ENCODE assay signal across 23 cellular contexts in genomic region chr1:171798760-171799159, GRCh38.
"Had no signal": no experiment of that assay in that cellular context is flagged by ENCODE, and none has a peak within 500 bp of the region (broad histone marks: within the 10 kb centered on the region; RNA-seq: fewer than 3 reads in every experiment).

No MANE protein-coding gene starts in this region.

- DNase-seq: activated CD4-positive, alpha-beta T cell treated with anti-CD3 and anti-CD28 coated beads, Interleukin-2, amount 10 ng/mL, durations not matched to agents 7 days and 5 days; activated CD8-positive, alpha-beta T cell treated with anti-CD3 and anti-CD28 coated beads for 36 hours; activated naive CD4-positive, alpha-beta T cell; activated T-cell treated with anti-CD3 and anti-CD28 coated beads, Interleukin-2, amount 50 U/mL, for 1 hour; central memory CD4-positive, alpha-beta T cell; dermis blood vessel endothelial cell; effector CD8-positive, alpha-beta T cell; gastrocnemius medialis; hypothalamus; islet precursor cell; left cardiac atrium; naive thymus-derived CD4-positive, alpha-beta T cell; spleen; stimulated activated CD4-positive, alpha-beta T cell treated with anti-CD3 and anti-CD28 coated beads, Interleukin-4, amount 100 ng/mL, for 1 hour; stimulated activated naive CD4-positive, alpha-beta T cell treated with Interleukin-2 at 50 U/mL for 16 hours; tibial artery had no signal

- H3K27me3 ChIP-seq: gastrocnemius medialis, spleen, tibial artery had no signal

- H3K9me3 Mint-ChIP-seq: activated CD8-positive, alpha-beta T cell treated with anti-CD3 and anti-CD28 coated beads for 36 hours; activated T-helper 2 cell treated with anti-CD3 and anti-CD28 coated beads, Interferon-gamma antibody, Interleukin-2, Interleukin-4, amounts not matched to agents 10 μg/mL and 5 μg/mL and 100 μg/mL, durations not matched to agents 14 hours and 24 hours and 36 hours had no signal

- H3K9me3 ChIP-seq: gastrocnemius medialis, spleen, tibial artery had no signal

- H3K27me3 Mint-ChIP-seq: activated CD4-positive, alpha-beta T cell treated with anti-CD3 and anti-CD28 coated beads, Interleukin-2, amount 10 ng/mL, durations not matched to agents 7 days and 5 days; activated CD8-positive, alpha-beta T cell treated with anti-CD3 and anti-CD28 coated beads for 36 hours; activated naive CD8-positive, alpha-beta T cell; naive thymus-derived CD4-positive, alpha-beta T cell; progenitor cell of endocrine pancreas had no signal

- H3K4me3 Mint-ChIP-seq: activated CD4-positive, alpha-beta T cell treated with anti-CD3 and anti-CD28 coated beads, Interleukin-2, amount 10 ng/mL, durations not matched to agents 7 days and 5 days; activated CD8-positive, alpha-beta T cell treated with anti-CD3 and anti-CD28 coated beads for 36 hours; activated naive CD8-positive, alpha-beta T cell; naive thymus-derived CD4-positive, alpha-beta T cell had no signal

- H3K27ac Mint-ChIP-seq: activated CD4-positive, alpha-beta T cell treated with anti-CD3 and anti-CD28 coated beads, Interleukin-2, amount 10 ng/mL, durations not matched to agents 7 days and 5 days; activated CD8-positive, alpha-beta T cell treated with anti-CD3 and anti-CD28 coated beads for 36 hours; activated naive CD8-positive, alpha-beta T cell; progenitor cell of endocrine pancreas had no signal

- H3K4me1 ChIP-seq: tibial artery had no signal

- H3K4me3 ChIP-seq: gastrocnemius medialis, spleen, tibial artery had no signal

- ATAC-seq: activated CD4-positive, CD25-positive, alpha-beta regulatory T cell treated with anti-CD3 and anti-CD28 coated beads, Interleukin-2, amount 50 U/mL, for 24 hours; activated CD8-positive, alpha-beta T cell treated with anti-CD3 and anti-CD28 coated beads for 36 hours; esophagus mucosa; gastrocnemius medialis; naive thymus-derived CD4-positive, alpha-beta T cell had no signal

- H3K27ac ChIP-seq: gastrocnemius medialis, spleen, tibial artery had no signal

- FAIRE-seq: astrocyte, endothelial cell of umbilical vein had no signal
